ENCODE assay signal across 1 cellular context in the genomic region with DNA sequence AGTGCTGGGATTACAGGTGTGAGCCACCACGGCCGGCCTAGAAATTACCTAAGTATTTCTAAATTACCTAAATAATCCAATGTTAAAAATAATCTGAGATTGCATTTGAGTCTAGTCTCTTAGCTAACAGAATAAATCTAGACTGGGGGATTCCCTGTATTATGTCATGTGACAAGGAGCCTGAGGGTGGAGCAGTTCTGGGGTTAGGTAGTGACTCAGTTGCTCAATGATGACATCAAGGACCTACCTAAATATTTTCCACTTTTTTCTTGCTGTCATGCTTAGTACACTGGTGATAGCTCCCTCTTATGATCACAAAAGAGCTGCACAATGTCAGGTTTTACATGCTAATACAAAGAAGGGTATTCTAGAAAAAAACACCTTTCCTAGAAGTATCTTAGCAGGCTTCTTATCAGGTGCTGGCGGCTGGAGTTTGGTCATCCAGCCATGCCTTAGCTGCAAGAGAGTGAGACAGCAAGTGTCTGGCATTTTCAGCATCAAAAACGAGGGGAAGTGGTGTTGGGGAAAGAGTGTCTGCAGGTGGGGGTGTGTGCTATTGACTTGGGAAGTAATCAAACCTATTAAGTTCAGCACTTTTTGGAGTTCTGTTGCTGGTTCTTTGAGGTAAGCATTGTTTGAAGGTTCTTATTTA.
TF ChIP-seq lines count a peak whose summit lies in the region.

No MANE protein-coding gene starts in this region.

TF ChIP-seq in HCT116, 20 proteins besides CTCF, POLR2A, EP300 and RAD21 (continued from another document):
- TF ChIP-seq, protein P1, sequence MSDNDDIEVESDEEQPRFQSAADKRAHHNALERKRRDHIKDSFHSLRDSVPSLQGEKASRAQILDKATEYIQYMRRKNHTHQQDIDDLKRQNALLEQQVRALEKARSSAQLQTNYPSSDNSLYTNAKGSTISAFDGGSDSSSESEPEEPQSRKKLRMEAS (IDR thresholded peaks at IDR 0.05): no peak
- no peak for TF ChIP-seq ELF1 (IDR thresholded peaks at IDR 0.05; ENCODE audit: borderline replicate concordance, low read depth)
- TF ChIP-seq, protein P2, sequence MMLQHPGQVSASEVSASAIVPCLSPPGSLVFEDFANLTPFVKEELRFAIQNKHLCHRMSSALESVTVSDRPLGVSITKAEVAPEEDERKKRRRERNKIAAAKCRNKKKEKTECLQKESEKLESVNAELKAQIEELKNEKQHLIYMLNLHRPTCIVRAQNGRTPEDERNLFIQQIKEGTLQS (IDR thresholded peaks at IDR 0.05): no peak
- TF ChIP-seq POLR2AphosphoS5 (IDR thresholded peaks at IDR 0.05; ENCODE audit: low read depth, low read length): no peak
- TF ChIP-seq TCF7L2 (IDR thresholded peaks at IDR 0.05; ENCODE audit: borderline replicate concordance, extremely low read depth, insufficient read depth, insufficient read length): no peak
- no peak for TF ChIP-seq ZNF274 (IDR thresholded peaks at IDR 0.05; ENCODE audit: low read depth, low read length)
